Comparison of ENCODE assay signal across 24 cellular contexts in the genomic region with DNA sequence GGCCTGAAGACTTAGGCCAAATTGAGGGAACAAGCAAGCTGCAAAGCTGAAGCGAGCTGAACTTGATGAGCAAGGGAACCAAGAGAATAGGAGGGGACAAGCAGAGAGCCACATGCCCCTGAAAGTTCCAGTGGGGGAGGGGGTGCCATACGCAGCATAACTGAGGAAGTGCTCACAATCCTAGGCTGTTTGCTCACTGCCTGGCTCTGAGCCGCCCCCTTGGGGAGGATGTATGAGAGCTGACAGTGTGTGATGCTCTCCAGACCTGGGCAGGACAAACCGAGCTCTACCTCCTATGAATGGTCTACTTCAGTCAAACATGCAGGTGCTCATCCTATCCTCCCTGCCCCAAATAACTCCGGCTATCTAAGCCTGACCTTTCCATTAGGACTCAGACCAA. TPM values are rescaled to one million over a fixed set of nuclear protein-coding genes. Genes with fewer than 3 reads are reported as not detected.
A peak's percentile ranks its signal among the peaks of the same experiment; 100 is the strongest.
DNase-seq lines count a peak whose midpoint lies in the region; ATAC-seq and TF ChIP-seq lines count a peak whose summit lies in the region.
"Had no signal": no experiment of that assay in that cellular context is flagged by ENCODE, and none has a peak within 500 bp of the region (broad histone marks: within the 10 kb centered on the region; RNA-seq: fewer than 3 reads in every experiment).

No MANE protein-coding gene starts in this region.

- POLR2A ChIA-PET in activated CD8-positive, alpha-beta T cell treated with anti-CD3 and anti-CD28 coated beads for 36 hours (lab: Charles Lee): no interaction called here

- peak overlapping the region in 1 of 3 experiments; percentile 89; a peak in 2 of 7 replicates for H3K27ac Mint-ChIP-seq in H9
- H3K27ac Mint-ChIP-seq in neural progenitor cell: peak overlapping the region; percentile 8
- H3K27ac Mint-ChIP-seq in activated CD8-positive, alpha-beta T cell treated with anti-CD3 and anti-CD28 coated beads for 36 hours: no peak overlapping the region
- H3K27ac Mint-ChIP-seq: CD4-positive, alpha-beta T cell; HFFc6 had no signal

- no peak for TF ChIP-seq POLR2A in esophagus muscularis mucosa (IDR thresholded peaks at IDR 0.05; ENCODE audit: low read depth)

- peaks cover 0 to 14% (median 4%) of the 10 kb centered on the region in 4 donors for H3K36me3 ChIP-seq in esophagus muscularis mucosa
- no peaks in the 10 kb centered on the region for H3K36me3 ChIP-seq in neural progenitor cell
- H3K36me3 ChIP-seq: BLaER1 treated with 17β-estradiol and CSF1 and Interleukin-3, amounts not matched to agents 10 nM and 100 nM had no signal

- no peaks in the 10 kb centered on the region for H3K9me3 Mint-ChIP-seq in H9
- H3K9me3 Mint-ChIP-seq in neural progenitor cell: no peaks in the 10 kb centered on the region
- H3K9me3 Mint-ChIP-seq in activated CD8-positive, alpha-beta T cell treated with anti-CD3 and anti-CD28 coated beads for 36 hours: no peaks in the 10 kb centered on the region
- H3K9me3 Mint-ChIP-seq: CD4-positive, alpha-beta T cell; HFFc6 had no signal

- H2AFZ ChIP-seq in H9 (ENCODE audit: low read length) (no peak overlapping the region), neural progenitor cell (replicated peaks) (no peak overlapping the region)

- DNase-seq in EL: peak; percentile 2
- DNase-seq in H9: peak; percentile 34
- peak; percentile 83 for DNase-seq in esophagus muscularis mucosa (ENCODE audit: extremely low spot score)
- no peak for DNase-seq in neural progenitor cell (ENCODE audit: low spot score)
- DNase-seq in AML-193 (lab: John Stamatoyannopoulos, UW): no peak
- no peak for DNase-seq in NCI-H2227 treated with DMSO at 0.1 percent for 48 hours (lab: John Stamatoyannopoulos, UW)
- no peak for DNase-seq in activated CD8-positive, alpha-beta T cell treated with anti-CD3 and anti-CD28 coated beads for 36 hours
- DNase-seq: CD4-positive, alpha-beta T cell; HFFc6; IMR-90; MM.1S; NCI-H1048; NCI-H1417; NCI-H1694; NCI-H2029 treated with DMSO at 0.1 percent for 48 hours; NCI-H2171; NCI-H524; NCI-H774; SIG-M5 had no signal

- H3K27me3 ChIP-seq in H9 (ENCODE audit: insufficient read depth, low read length) (no peaks in the 10 kb centered on the region), esophagus muscularis mucosa (no peaks in the 10 kb centered on the region), neural progenitor cell (no peaks in the 10 kb centered on the region)
- H3K27me3 ChIP-seq: BLaER1 treated with 17β-estradiol and CSF1 and Interleukin-3, amounts not matched to agents 10 nM and 100 nM had no signal

- H3K79me2 ChIP-seq in H9 (ENCODE audit: insufficient read depth, low read length) (no peaks in the 10 kb centered on the region), neural progenitor cell (ENCODE audit: low read depth) (no peaks in the 10 kb centered on the region)

- H3K4me1 Mint-ChIP-seq in H9 (peaks cover 0 to 9% of the 10 kb centered on the region in 2 experiments; a peak in 2 of 4 replicates), neural progenitor cell (no peaks in the 10 kb centered on the region)
- H3K4me1 Mint-ChIP-seq in activated CD8-positive, alpha-beta T cell treated with anti-CD3 and anti-CD28 coated beads for 36 hours (ENCODE audit: low read depth): no peaks in the 10 kb centered on the region

- intact Hi-C loops in esophagus muscularis mucosa (cut with DNase I): no loop called here
- intact Hi-C loops in activated CD8-positive, alpha-beta T cell treated with anti-CD3 and anti-CD28 coated beads for 36 hours (cut with micrococcal nuclease): no loop called here

- H3K23me2 ChIP-seq in H9 (ENCODE audit: insufficient read length, low read depth, low read length, poor library complexity, severe bottlenecking): no peaks in the 10 kb centered on the region

- H2BK120ac ChIP-seq in H9 (ENCODE audit: low read depth, low read length, poor library complexity, severe bottlenecking): no peak overlapping the region

- H3K9ac ChIP-seq in H9 (ENCODE audit: extremely low read depth, insufficient read length, low read length) (no peak overlapping the region), neural progenitor cell (no peak overlapping the region)
- H3K9ac ChIP-seq: BLaER1 treated with 17β-estradiol and CSF1 and Interleukin-3, amounts not matched to agents 10 nM and 100 nM; KMS-11 had no signal

- H2BK12ac ChIP-seq in H9 (ENCODE audit: insufficient read length, low read depth, low read length): no peak overlapping the region

- H3K4me1 ChIP-seq in H9 (ENCODE audit: insufficient read depth, low read length) (no peaks in the 10 kb centered on the region), esophagus muscularis mucosa (peaks cover 0 to 13% (median 10%) of the 10 kb centered on the region in 4 donors), neural progenitor cell (no peaks in the 10 kb centered on the region)
- H3K4me1 ChIP-seq: BLaER1 treated with 17β-estradiol and CSF1 and Interleukin-3, amounts not matched to agents 10 nM and 100 nM; HAP-1 had no signal

- CTCF ChIA-PET in activated CD8-positive, alpha-beta T cell treated with anti-CD3 and anti-CD28 coated beads for 36 hours (lab: Charles Lee): no interaction called here

- H3T11ph ChIP-seq in H9 (ENCODE audit: low read length): no peak overlapping the region

- H4K8ac ChIP-seq in H9 (replicated peaks; ENCODE audit: insufficient read length, low read depth, low read length): no peak overlapping the region

- no peak overlapping the region for H4K5ac ChIP-seq in H9 (ENCODE audit: insufficient read length, low read depth, low read length)

- H4K20me1 ChIP-seq in H9 (ENCODE audit: control insufficient read depth, insufficient read depth, insufficient read length) (no peaks in the 10 kb centered on the region), neural progenitor cell (ENCODE audit: low read depth) (no peaks in the 10 kb centered on the region)
- H4K20me1 ChIP-seq: BLaER1 treated with 17β-estradiol and CSF1 and Interleukin-3, amounts not matched to agents 10 nM and 100 nM had no signal

- no peak overlapping the region for H3K18ac ChIP-seq in H9 (ENCODE audit: insufficient read length, low read depth, low read length)

- no peak overlapping the region for H2BK5ac ChIP-seq in H9 (ENCODE audit: insufficient read length, low read length)

- no peaks in the 10 kb centered on the region for H3K79me1 ChIP-seq in H9 (ENCODE audit: insufficient read depth, low read depth, low read length, poor library complexity, severe bottlenecking)

- no peak for ATAC-seq in HG02973 (IDR thresholded peaks at IDR 0.05; ENCODE audit: unreplicated experiment)
- ATAC-seq in activated CD8-positive, alpha-beta T cell treated with anti-CD3 and anti-CD28 coated beads for 36 hours: no peak

- no peak for TF ChIP-seq CTCF in H9 (conservative IDR thresholded peaks at IDR 0.05)
- no peak for TF ChIP-seq CTCF in esophagus muscularis mucosa (IDR thresholded peaks at IDR 0.05)
- TF ChIP-seq CTCF in neural progenitor cell (IDR thresholded peaks at IDR 0.05): no peak
- TF ChIP-seq CTCF in activated CD8-positive, alpha-beta T cell treated with anti-CD3 and anti-CD28 coated beads for 36 hours (IDR thresholded peaks at IDR 0.05): no peak

- H3K4me3 ChIP-seq in esophagus muscularis mucosa: no peak overlapping the region
- H3K4me3 ChIP-seq in neural progenitor cell: no peak overlapping the region
- H3K4me3 ChIP-seq: BLaER1 treated with 17β-estradiol and CSF1 and Interleukin-3, amounts not matched to agents 10 nM and 100 nM; HAP-1; SK-N-MC had no signal

- H3K9me3 ChIP-seq in H9 (ENCODE audit: control insufficient read depth, low read depth, low read length) (no peaks in the 10 kb centered on the region), esophagus muscularis mucosa (no peaks in the 10 kb centered on the region), neural progenitor cell (ENCODE audit: low read depth) (no peaks in the 10 kb centered on the region)
- H3K9me3 ChIP-seq: BLaER1 treated with 17β-estradiol and CSF1 and Interleukin-3, amounts not matched to agents 10 nM and 100 nM; HAP-1 had no signal

- H2BK20ac ChIP-seq in H9 (ENCODE audit: low read depth, low read length, poor library complexity, severe bottlenecking): no peak overlapping the region

- H3K23ac ChIP-seq in H9 (ENCODE audit: insufficient read length, low read depth, low read length): no peak overlapping the region

- H4K91ac ChIP-seq in H9 (ENCODE audit: insufficient read length, low read depth, low read length): no peak overlapping the region

- H3K36me3 Mint-ChIP-seq in H9 (ENCODE audit: insufficient read depth in 1 of 3, low read depth in 3 of 3): peaks cover 0 to 9% (median 0%) of the 10 kb centered on the region in 3 experiments; a peak in 2 of 7 replicates
- peaks cover 26% of the 10 kb centered on the region for H3K36me3 Mint-ChIP-seq in neural progenitor cell
- H3K36me3 Mint-ChIP-seq in activated CD8-positive, alpha-beta T cell treated with anti-CD3 and anti-CD28 coated beads for 36 hours (ENCODE audit: low read depth): no peaks in the 10 kb centered on the region

- H2BK15ac ChIP-seq in H9 (ENCODE audit: low read depth, low read length): no peak overlapping the region

- H3K4me3 Mint-ChIP-seq in H9: no peak overlapping the region
- H3K4me3 Mint-ChIP-seq in neural progenitor cell: no peak overlapping the region
- no peak overlapping the region for H3K4me3 Mint-ChIP-seq in activated CD8-positive, alpha-beta T cell treated with anti-CD3 and anti-CD28 coated beads for 36 hours
- H3K4me3 Mint-ChIP-seq: CD4-positive, alpha-beta T cell; HFFc6 had no signal

- H3K27ac ChIP-seq in H9 (ENCODE audit: insufficient read length, low read depth, low read length) (no peak overlapping the region), esophagus muscularis mucosa (replicated peaks in 1 of 4) (no peak overlapping the region), neural progenitor cell (no peak overlapping the region)
- H3K27ac ChIP-seq: BLaER1 treated with 17β-estradiol and CSF1 and Interleukin-3, amounts not matched to agents 10 nM and 100 nM; KMS-11; SK-N-MC had no signal

- H2AK5ac ChIP-seq in H9 (ENCODE audit: insufficient read length, low read length): no peak overlapping the region

- no peak for TF ChIP-seq EP300 in esophagus muscularis mucosa (IDR thresholded peaks at IDR 0.05)

- H3K14ac ChIP-seq in H9 (ENCODE audit: insufficient read depth, low read length): no peak overlapping the region

- H3K4ac ChIP-seq in H9 (ENCODE audit: low read depth, low read length): no peak overlapping the region

- WGBS in H9 (ENCODE audit: extremely low coverage, insufficient read length, low lambda C conversion rate): no CpG with 5 or more reads among the region's 5 CpGs
- WGBS in esophagus muscularis mucosa: 97% methylated on average over 4 of the region's 5 CpGs

- H3F3A ChIP-seq in neural progenitor cell (ENCODE audit: low read depth): no peaks in the 10 kb centered on the region

- no peak overlapping the region for H3K56ac ChIP-seq in H9 (ENCODE audit: insufficient read length, low read depth, low read length)

- H3K27me3 Mint-ChIP-seq in H9 (ENCODE audit: low read depth): no peaks in the 10 kb centered on the region; the same call in 1 of the 2 replicates
- peaks cover 3% of the 10 kb centered on the region for H3K27me3 Mint-ChIP-seq in neural progenitor cell (ENCODE audit: insufficient read depth, low read depth)
- peaks cover 11% of the 10 kb centered on the region for H3K27me3 Mint-ChIP-seq in activated CD8-positive, alpha-beta T cell treated with anti-CD3 and anti-CD28 coated beads for 36 hours

- H3K4me2 ChIP-seq in H9 (ENCODE audit: insufficient read depth, insufficient read length, low read length) (no peak overlapping the region), neural progenitor cell (no peak overlapping the region)
- H3K4me2 ChIP-seq: BLaER1 treated with 17β-estradiol and CSF1 and Interleukin-3, amounts not matched to agents 10 nM and 100 nM; KMS-11 had no signal

RNA-seq across cellular contexts. Expression of a gene that starts 52.1 kb away (rescaled TPM):
- 17.2 and 17.7 TPM in 2 replicates for total RNA-seq in H9 (2021)
- total RNA-seq in esophagus muscularis mucosa: 10 to 100 TPM; 22.2 to 44.7 (median 41.8) TPM
- 13.5 and 23.0 TPM in 2 replicates for total RNA-seq in neural progenitor cell (ENCODE audit: low replicate concordance)
- total RNA-seq in activated CD8-positive, alpha-beta T cell treated with anti-CD3 and anti-CD28 coated beads for 36 hours: not detected
- total RNA-seq: CD4-positive, alpha-beta T cell had no signal

Comparison
In these comparisons a context has a peak if more than half of its experiments do, and no peak if none do; other contexts are left out.
1. DNase-seq: peak in EL (single experiment), H9 (single experiment) and esophagus muscularis mucosa (single experiment); none in neural progenitor cell (single experiment), AML-193 (0 of 2), NCI-H2227 treated with DMSO at 0.1 percent for 48 hours (single experiment) and activated CD8-positive, alpha-beta T cell treated with anti-CD3 and anti-CD28 coated beads for 36 hours (single experiment).
2. RNA of a gene that starts 52.1 kb away (total RNA-seq): 22.2 to 44.7 TPM in esophagus muscularis mucosa, 13.5 to 23.0 TPM in neural progenitor cell and 17.2 to 17.7 TPM in H9; not detected in activated CD8-positive, alpha-beta T cell treated with anti-CD3 and anti-CD28 coated beads for 36 hours; every median in the first group is over 10 times any median in the second.